16 cellular contexts compared by ENCODE assay signal in genomic region chr18:79596451-79597175, GRCh38.
DNase-seq lines count a peak whose midpoint lies in the region; ATAC-seq and TF ChIP-seq lines count a peak whose summit lies in the region.
"Had no signal": no experiment of that assay in that cellular context is flagged by ENCODE, and none has a peak within 500 bp of the region (broad histone marks: within the 10 kb centered on the region; RNA-seq: fewer than 3 reads in every experiment).

No MANE protein-coding gene starts in this region.

- ATAC-seq in WTC11 (no peak), HG02973 (IDR thresholded peaks at IDR 0.05; ENCODE audit: unreplicated experiment) (no peak)
- ATAC-seq: Panc1 had no signal

- peaks cover 14% of the 10 kb centered on the region for H3K27me3 Mint-ChIP-seq in T-helper 2 cell treated with Interferon-gamma antibody and Interleukin-4, amounts not matched to agents 5 μg/mL and 100 μg/mL, for 36 hours (ENCODE audit: low read depth)
- H3K27me3 Mint-ChIP-seq in WTC11 (ENCODE audit: low read depth), result peaks cover 4% of the 10 kb centered on the region; the same call in 1 of the 2 replicates

- TF ChIP-seq EP300 in sigmoid colon (IDR thresholded peaks at IDR 0.05), result no peak

- no peak overlapping the region for H3K27ac ChIP-seq in sigmoid colon
- H3K27ac ChIP-seq: 22Rv1, KMS-11 had no signal

- no peaks in the 10 kb centered on the region for H3K36me3 Mint-ChIP-seq in T-helper 2 cell treated with Interferon-gamma antibody and Interleukin-4, amounts not matched to agents 5 μg/mL and 100 μg/mL, for 36 hours (ENCODE audit: low read depth)
- no peaks in the 10 kb centered on the region for H3K36me3 Mint-ChIP-seq in WTC11

- peaks cover 3% of the 10 kb centered on the region for H3K4me1 Mint-ChIP-seq in T-helper 2 cell treated with Interferon-gamma antibody and Interleukin-4, amounts not matched to agents 5 μg/mL and 100 μg/mL, for 36 hours (ENCODE audit: low read depth)
- H3K4me1 Mint-ChIP-seq in WTC11, result peaks cover 11% of the 10 kb centered on the region

- no peak overlapping the region for H3K4me3 Mint-ChIP-seq in T-helper 2 cell treated with Interferon-gamma antibody and Interleukin-4, amounts not matched to agents 5 μg/mL and 100 μg/mL, for 36 hours
- H3K4me3 Mint-ChIP-seq in WTC11, result no peak overlapping the region

- peaks cover 0 to 10% (median 0%) of the 10 kb centered on the region in 3 donors for H3K27me3 ChIP-seq in sigmoid colon

- TF ChIP-seq CTCF in WTC11 (IDR thresholded peaks at IDR 0.05), result no peak
- no peak for TF ChIP-seq CTCF in sigmoid colon (IDR thresholded peaks at IDR 0.05)

- CTCF ChIA-PET in WTC11 (lab: Charles Lee), result no interaction called here

- H3K4me3 ChIP-seq in sigmoid colon, result no peak overlapping the region

- H3K4me1 ChIP-seq in sigmoid colon, result no peaks in the 10 kb centered on the region

- peaks cover 0 to 2% (median 0%) of the 10 kb centered on the region in 4 donors for H3K9me3 ChIP-seq in sigmoid colon

- WGBS in sigmoid colon, 2 donors, result 81 to 86% methylated on average over 27 of the region's 27 CpGs

- intact Hi-C loops in sigmoid colon (cut with DNase I), result no loop called here

- H3K9me3 Mint-ChIP-seq in T-helper 2 cell treated with Interferon-gamma antibody and Interleukin-4, amounts not matched to agents 5 μg/mL and 100 μg/mL, for 36 hours, result peaks cover 5% of the 10 kb centered on the region
- peaks cover 9% of the 10 kb centered on the region for H3K9me3 Mint-ChIP-seq in WTC11

- peak overlapping the region; percentile 38 for H3K27ac Mint-ChIP-seq in T-helper 2 cell treated with Interferon-gamma antibody and Interleukin-4, amounts not matched to agents 5 μg/mL and 100 μg/mL, for 36 hours
- H3K27ac Mint-ChIP-seq in WTC11, result no peak overlapping the region

- POLR2A ChIA-PET in WTC11 (lab: Charles Lee), result no interaction called here

- no peaks in the 10 kb centered on the region for H3K36me3 ChIP-seq in sigmoid colon

- no peak for DNase-seq in T-helper 2 cell treated with Interferon-gamma antibody and Interleukin-4, amounts not matched to agents 5 μg/mL and 100 μg/mL, for 36 hours (ENCODE audit: low spot score)
- no peak for DNase-seq in T-helper 2 cell
- peak; percentile 4 for DNase-seq in WTC11 (ENCODE audit: low spot score)
- peak; percentile 78 for DNase-seq in mesenteric fat pad (ENCODE audit: low spot score)
- DNase-seq in sigmoid colon, result peak; percentile 36
- no peak for DNase-seq in H4 (ENCODE audit: low spot score)
- no peak for DNase-seq in stimulated activated CD4-positive, alpha-beta T cell treated with anti-CD3 and anti-CD28 coated beads, Interleukin-4, amount 100 ng/mL, for 4 hours
- DNase-seq: C1 segment of cervical spinal cord, NCI-H1092, NCI-H446, NCI-H82, SHP77 treated with DMSO at 0.1 percent for 48 hours had no signal

- no peak for TF ChIP-seq POLR2A in sigmoid colon (IDR thresholded peaks at IDR 0.05)

TF ChIP-seq in WTC11, 78 proteins besides CTCF, POLR2A, EP300 and RAD21:
- no peak for TF ChIP-seq TP53 (CRISPR knock-in tag; IDR thresholded peaks at IDR 0.05)
- TF ChIP-seq ATF6 (CRISPR knock-in tag; IDR thresholded peaks at IDR 0.05), result no peak
- TF ChIP-seq ZNF532 (CRISPR knock-in tag; IDR thresholded peaks at IDR 0.05; ENCODE audit: borderline replicate concordance), result no peak
- no peak for TF ChIP-seq PREB (CRISPR knock-in tag; IDR thresholded peaks at IDR 0.05; ENCODE audit: borderline replicate concordance)

Comparison
In these comparisons a context has a peak if more than half of its experiments do, and no peak if none do; other contexts are left out.
1. DNase-seq: peak in WTC11 (single experiment), mesenteric fat pad (single experiment) and sigmoid colon (single experiment); none in T-helper 2 cell treated with Interferon-gamma antibody and Interleukin-4, amounts not matched to agents 5 μg/mL and 100 μg/mL, for 36 hours (single experiment), T-helper 2 cell (0 of 5), H4 (single experiment) and stimulated activated CD4-positive, alpha-beta T cell treated with anti-CD3 and anti-CD28 coated beads, Interleukin-4, amount 100 ng/mL, for 4 hours (0 of 2).